ENCODE assay signal across 18 cellular contexts in genomic region chr5:90873033-90873517, GRCh38.
DNase-seq lines count a peak whose midpoint lies in the region; ATAC-seq and TF ChIP-seq lines count a peak whose summit lies in the region.
"Had no signal": no experiment of that assay in that cellular context is flagged by ENCODE, and none has a peak within 500 bp of the region (broad histone marks: within the 10 kb centered on the region; RNA-seq: fewer than 3 reads in every experiment).

No MANE protein-coding gene starts in this region.

- H3K36me3 Mint-ChIP-seq in activated CD4-positive, alpha-beta memory T cell treated with anti-CD3 and anti-CD28 coated beads for 36 hours, result no peaks in the 10 kb centered on the region
- H3K36me3 Mint-ChIP-seq in activated CD4-positive, alpha-beta memory T cell treated with anti-CD3 and anti-CD28 coated beads, Interleukin-2, amount 10 ng/mL, durations not matched to agents 7 days and 5 days (ENCODE audit: low read depth), result no peaks in the 10 kb centered on the region
- H3K36me3 Mint-ChIP-seq: brain had no signal

- H3K9me3 ChIP-seq in gastrocnemius medialis, result no peaks in the 10 kb centered on the region
- H3K9me3 ChIP-seq in SJCRH30 (replicated peaks), result 0 out of 2 replicates have a peak, but pooled peaks cover 2% of the 10 kb centered on the region
- no peaks in the 10 kb centered on the region for H3K9me3 ChIP-seq in esophagus muscularis mucosa
- H3K9me3 ChIP-seq: A549, tibial nerve had no signal

- H3K27me3 Mint-ChIP-seq in activated CD4-positive, alpha-beta memory T cell treated with anti-CD3 and anti-CD28 coated beads for 36 hours, result peaks cover 33% of the 10 kb centered on the region
- H3K27me3 Mint-ChIP-seq in activated CD4-positive, alpha-beta memory T cell treated with anti-CD3 and anti-CD28 coated beads, Interleukin-2, amount 10 ng/mL, durations not matched to agents 7 days and 5 days, result peaks cover 45% of the 10 kb centered on the region
- H3K27me3 Mint-ChIP-seq: brain had no signal

- intact Hi-C loops in activated CD4-positive, alpha-beta memory T cell treated with anti-CD3 and anti-CD28 coated beads for 36 hours (cut with micrococcal nuclease), result loop anchor here (1.0 to 10.0 kb wide), 7 partner anchors 30 to 510 kb away; partner anchors contain the start of gene ARRDC3
- intact Hi-C loops in gastrocnemius medialis (cut with DNase I; ENCODE audit: low total_unique reads) (no loop called here), esophagus muscularis mucosa (cut with DNase I) (no loop called here)

- CTCF ChIA-PET in activated CD4-positive, alpha-beta memory T cell treated with anti-CD3 and anti-CD28 coated beads for 36 hours (lab: Charles Lee), result interaction anchor here (1.5 to 2.4 kb wide), 2 partner anchors 59 to 546 kb away, joined by 5 to 7 read pairs; no protein-coding TSS in a partner anchor
- CTCF ChIA-PET in activated CD4-positive, alpha-beta memory T cell treated with anti-CD3 and anti-CD28 coated beads, Interleukin-2, amount 10 ng/mL, durations not matched to agents 7 days and 5 days (lab: Charles Lee), result interaction anchor here (1.2 kb wide), 1 partner anchor 8 kb away, joined by 3 read pairs; no protein-coding TSS in a partner anchor

- 88% methylated on average over 3 of the region's 3 CpGs for WGBS in esophagus muscularis mucosa

- H3K4me3 Mint-ChIP-seq in activated CD4-positive, alpha-beta memory T cell treated with anti-CD3 and anti-CD28 coated beads for 36 hours, result no peak overlapping the region
- H3K4me3 Mint-ChIP-seq in activated CD4-positive, alpha-beta memory T cell treated with anti-CD3 and anti-CD28 coated beads, Interleukin-2, amount 10 ng/mL, durations not matched to agents 7 days and 5 days, result no peak overlapping the region
- H3K4me3 Mint-ChIP-seq: brain, GM23338 had no signal

- peak; percentile 40 for DNase-seq in activated CD4-positive, alpha-beta memory T cell treated with anti-CD3 and anti-CD28 coated beads for 36 hours
- no peak for DNase-seq in activated CD4-positive, alpha-beta memory T cell treated with anti-CD3 and anti-CD28 coated beads, Interleukin-2, amount 10 ng/mL, durations not matched to agents 7 days and 5 days
- DNase-seq in NB4 (ENCODE audit: low read depth), result peak; percentile 28
- peak; percentile 3 for DNase-seq in central memory CD4-positive, alpha-beta T cell
- DNase-seq in gastrocnemius medialis, result peak in 1 of 2 donors; percentile 29
- DNase-seq in SJCRH30, result no peak
- DNase-seq in esophagus muscularis mucosa (ENCODE audit: extremely low spot score), result no peak
- DNase-seq: activated CD8-positive, alpha-beta memory T cell treated with anti-CD3 and anti-CD28 coated beads, Interleukin-2, amount 50 U/mL, for 4 hours; effector CD8-positive, alpha-beta T cell; islet precursor cell; NCI-H187; NCI-H748 treated with DMSO at 0.1 percent for 48 hours; T1000 had no signal

- TF ChIP-seq CTCF in NB4 (IDR thresholded peaks at IDR 0.05; ENCODE audit: low read depth, low read length) (no peak), gastrocnemius medialis (IDR thresholded peaks at IDR 0.05 in 4 of 5, conservative IDR thresholded peaks at IDR 0.05 in 1 of 5) (no peak), esophagus muscularis mucosa (IDR thresholded peaks at IDR 0.05) (no peak)

- POLR2A ChIA-PET in activated CD4-positive, alpha-beta memory T cell treated with anti-CD3 and anti-CD28 coated beads for 36 hours (lab: Charles Lee), result interaction anchor here (1.7 kb wide), 1 partner anchor 510 kb away, joined by 6 read pairs; the partner anchor contains the start of gene ARRDC3
- POLR2A ChIA-PET in activated CD4-positive, alpha-beta memory T cell treated with anti-CD3 and anti-CD28 coated beads, Interleukin-2, amount 10 ng/mL, durations not matched to agents 7 days and 5 days (lab: Charles Lee), result no interaction called here

- no peaks in the 10 kb centered on the region for H3K27me3 ChIP-seq in gastrocnemius medialis
- no peaks in the 10 kb centered on the region for H3K27me3 ChIP-seq in SJCRH30
- H3K27me3 ChIP-seq in esophagus muscularis mucosa, result peaks cover 0 to 4% (median 0%) of the 10 kb centered on the region in 4 donors
- H3K27me3 ChIP-seq: tibial nerve had no signal

- TF ChIP-seq POLR2A in NB4 (IDR thresholded peaks at IDR 0.05; ENCODE audit: extremely low read depth, insufficient read length), result no peak
- no peak for TF ChIP-seq POLR2A in gastrocnemius medialis (IDR thresholded peaks at IDR 0.05)
- TF ChIP-seq POLR2A in esophagus muscularis mucosa (IDR thresholded peaks at IDR 0.05; ENCODE audit: low read depth), result no peak

- H3K27ac Mint-ChIP-seq in activated CD4-positive, alpha-beta memory T cell treated with anti-CD3 and anti-CD28 coated beads for 36 hours, result no peak overlapping the region
- H3K27ac Mint-ChIP-seq in activated CD4-positive, alpha-beta memory T cell treated with anti-CD3 and anti-CD28 coated beads, Interleukin-2, amount 10 ng/mL, durations not matched to agents 7 days and 5 days, result no peak overlapping the region
- H3K27ac Mint-ChIP-seq: GM23338 had no signal

- peaks cover 23% of the 10 kb centered on the region for H3K4me1 Mint-ChIP-seq in activated CD4-positive, alpha-beta memory T cell treated with anti-CD3 and anti-CD28 coated beads for 36 hours (ENCODE audit: low read depth)
- no peaks in the 10 kb centered on the region for H3K4me1 Mint-ChIP-seq in activated CD4-positive, alpha-beta memory T cell treated with anti-CD3 and anti-CD28 coated beads, Interleukin-2, amount 10 ng/mL, durations not matched to agents 7 days and 5 days

- ATAC-seq in gastrocnemius medialis (peak; percentile 30 to 85), GM19023 (IDR thresholded peaks at IDR 0.05; ENCODE audit: unreplicated experiment) (no peak)
- ATAC-seq: GM23338 had no signal

- H3K4me1 ChIP-seq in gastrocnemius medialis (peaks cover 0 to 16% of the 10 kb centered on the region in 2 donors), SJCRH30 (peaks cover 9% of the 10 kb centered on the region), esophagus muscularis mucosa (peaks cover 0 to 8% (median 4%) of the 10 kb centered on the region in 4 donors)

- H3K4me3 ChIP-seq in NB4 (ENCODE audit: low read depth, low read length) (no peak overlapping the region), gastrocnemius medialis (no peak overlapping the region), SJCRH30 (no peak overlapping the region), esophagus muscularis mucosa (no peak overlapping the region)
- H3K4me3 ChIP-seq: A549, GM23338, tibial nerve had no signal

- in situ Hi-C loops in gastrocnemius medialis (cut with MboI; ENCODE audit: low sequenced_read_pairs in 4 of 4), result loop anchor here in 2 of 4 donors (5.0 to 25.0 kb wide), 2 partner anchors 529 to 539 kb away; no protein-coding TSS in a partner anchor

- no peak for TF ChIP-seq EP300 in esophagus muscularis mucosa (IDR thresholded peaks at IDR 0.05)

- peak overlapping the region in 1 of 4 donors; percentile 51 for H3K27ac ChIP-seq in gastrocnemius medialis
- H3K27ac ChIP-seq in SJCRH30, result no peak overlapping the region
- H3K27ac ChIP-seq in esophagus muscularis mucosa (replicated peaks in 1 of 4), result no peak overlapping the region
- H3K27ac ChIP-seq: tibial nerve had no signal

- no peaks in the 10 kb centered on the region for H3K9me3 Mint-ChIP-seq in activated CD4-positive, alpha-beta memory T cell treated with anti-CD3 and anti-CD28 coated beads for 36 hours
- no peaks in the 10 kb centered on the region for H3K9me3 Mint-ChIP-seq in activated CD4-positive, alpha-beta memory T cell treated with anti-CD3 and anti-CD28 coated beads, Interleukin-2, amount 10 ng/mL, durations not matched to agents 7 days and 5 days
- H3K9me3 Mint-ChIP-seq: GM23338 had no signal

- H3K36me3 ChIP-seq in gastrocnemius medialis (no peaks in the 10 kb centered on the region), SJCRH30 (no peaks in the 10 kb centered on the region), esophagus muscularis mucosa (no peaks in the 10 kb centered on the region)
- H3K36me3 ChIP-seq: tibial nerve had no signal

Comparison
In these comparisons a context has a peak if more than half of its experiments do, and no peak if none do; other contexts are left out.
1. DNase-seq: peak in activated CD4-positive, alpha-beta memory T cell treated with anti-CD3 and anti-CD28 coated beads for 36 hours (single experiment), NB4 (single experiment) and central memory CD4-positive, alpha-beta T cell (single experiment); none in activated CD4-positive, alpha-beta memory T cell treated with anti-CD3 and anti-CD28 coated beads, Interleukin-2, amount 10 ng/mL, durations not matched to agents 7 days and 5 days (single experiment), SJCRH30 (0 of 2) and esophagus muscularis mucosa (single experiment).